Comparison of ENCODE assay signal across 7 cellular contexts in genomic region chr19:1859319-1859718, GRCh38. TPM values are rescaled to one million over a fixed set of nuclear protein-coding genes. Genes with fewer than 3 reads are reported as not detected.
DNase-seq lines count a peak whose midpoint lies in the region; ATAC-seq, FAIRE-seq and TF ChIP-seq lines count a peak whose summit lies in the region.
"Had no signal": no experiment of that assay in that cellular context is flagged by ENCODE, and none has a peak within 500 bp of the region (broad histone marks: within the 10 kb centered on the region; RNA-seq: fewer than 3 reads in every experiment).

No MANE protein-coding gene starts in this region.

- peaks cover 0 to 1% (median 0%) of the 10 kb centered on the region in 9 donors for H3K36me3 ChIP-seq in heart right ventricle
- no peaks in the 10 kb centered on the region for H3K36me3 ChIP-seq in H1 (ENCODE audit: control insufficient read depth in 2 of 4, insufficient read depth in 4 of 4, low read length in 3 of 4)
- H3K36me3 ChIP-seq in upper lobe of left lung: peaks cover 0 to 1% (median 0%) of the 10 kb centered on the region in 4 donors

- H2BK15ac ChIP-seq in H1 (ENCODE audit: low read length): no peak overlapping the region

- no peak for TF ChIP-seq RAD21 in H1 (IDR thresholded peaks at IDR 0.05 in 1 of 2, conservative IDR thresholded peaks at IDR 0.05 in 1 of 2; ENCODE audit: low read depth in 2 of 2, low read length in 2 of 2)

- H3K4me1 ChIP-seq in heart right ventricle (peaks cover 34 to 82% (median 76%) of the 10 kb centered on the region in 9 donors), H1 (replicated peaks in 1 of 4; ENCODE audit: control insufficient read depth in 3 of 4, insufficient read depth in 4 of 4, low read length in 3 of 4) (peaks cover 0 to 63% (median 53%) of the 10 kb centered on the region in 4 experiments; a peak in 6 of 7 replicates), upper lobe of left lung (peaks cover 64 to 83% (median 79%) of the 10 kb centered on the region in 4 donors)

- TF ChIP-seq EP300 in H1 (IDR thresholded peaks at IDR 0.05; ENCODE audit: borderline replicate concordance in 1 of 2, low read depth in 2 of 2, low read length in 2 of 2) (no peak), upper lobe of left lung (IDR thresholded peaks at IDR 0.05) (no peak)

- ATAC-seq in heart right ventricle (no peak), Right ventricle myocardium superior (ENCODE audit: poor library complexity) (no peak), upper lobe of left lung (ENCODE audit: low FRiP score in 2 of 2) (no peak)

- TF ChIP-seq POLR2A in H1 (IDR thresholded peaks at IDR 0.05; ENCODE audit: control extremely low read depth in 1 of 2, low read depth in 2 of 2, low read length in 2 of 2) (no peak), upper lobe of left lung (IDR thresholded peaks at IDR 0.05) (no peak), GM12892 (IDR thresholded peaks at IDR 0.05; ENCODE audit: low read depth, low read length) (no peak)

- peaks cover 22% of the 10 kb centered on the region for H3K79me1 ChIP-seq in H1 (ENCODE audit: low read depth, low read length)

- FAIRE-seq in H1 (lab: Jason Lieb, UNC): no peak
- FAIRE-seq in GM12892 (lab: Jason Lieb, UNC): no peak

- H3K9me3 ChIP-seq in heart right ventricle (no peaks in the 10 kb centered on the region), H1 (ENCODE audit: insufficient read depth in 2 of 2, low read depth in 1 of 2, low read length in 1 of 2) (no peaks in the 10 kb centered on the region), upper lobe of left lung (no peaks in the 10 kb centered on the region)

- H3K56ac ChIP-seq in H1 (replicated peaks; ENCODE audit: insufficient read length, low read depth, low read length): no peak overlapping the region

- CTCF ChIA-PET in H1 (lab: Charles Lee; ENCODE audit: partially characterized antibody): interaction anchor here (2.0 to 2.3 kb wide), 2 partner anchors 16 to 20 kb away, joined by 8 to 18 read pairs; no protein-coding TSS in a partner anchor

- H3K27me3 ChIP-seq in heart right ventricle: no peaks in the 10 kb centered on the region
- H3K27me3 ChIP-seq in H1 (replicated peaks in 1 of 4; ENCODE audit: control insufficient read depth in 3 of 4, extremely low read depth in 1 of 4, insufficient read depth in 3 of 4, low read length in 3 of 4): peaks cover 0 to 15% (median 6%) of the 10 kb centered on the region in 4 experiments; a peak in 5 of 7 replicates
- H3K27me3 ChIP-seq in upper lobe of left lung: no peaks in the 10 kb centered on the region

- POLR2A ChIA-PET in H1 (lab: Charles Lee; ENCODE audit: partially characterized antibody): interaction anchor here (1.1 kb wide), 1 partner anchor 16 kb away, joined by 4 read pairs; no protein-coding TSS in a partner anchor

- no peak overlapping the region for H3K14ac ChIP-seq in H1 (ENCODE audit: insufficient read length)

- H3K4ac ChIP-seq in H1 (replicated peaks; ENCODE audit: insufficient read length, low read depth, low read length): no peak overlapping the region

- no peak overlapping the region for H4K91ac ChIP-seq in H1 (replicated peaks; ENCODE audit: insufficient read length, low read length)

- no peak overlapping the region for H4K8ac ChIP-seq in H1 (ENCODE audit: extremely low read depth, insufficient read depth, low read length)

- H3K79me2 ChIP-seq in H1 (ENCODE audit: control insufficient read depth in 1 of 2, insufficient read depth in 2 of 2, low read length in 2 of 2): peaks cover 18 to 68% of the 10 kb centered on the region in 2 experiments; a peak in 3 of 4 replicates

- no peak for TF ChIP-seq CTCF in heart right ventricle (IDR thresholded peaks at IDR 0.05)
- peak in 2 of 3 experiments; percentile 5 to 9; a peak in 2 of 4 replicates for TF ChIP-seq CTCF in H1 (IDR thresholded peaks at IDR 0.05; ENCODE audit: control extremely low read depth in 1 of 3, insufficient read depth in 1 of 3, low read depth in 1 of 3, low read length in 3 of 3)
- TF ChIP-seq CTCF in upper lobe of left lung (IDR thresholded peaks at IDR 0.05): no peak

- H3K18ac ChIP-seq in H1 (ENCODE audit: extremely low read depth, low read length): no peak overlapping the region

- intact Hi-C loops in heart right ventricle (cut with DNase I) (no loop called here), Right ventricle myocardium superior (cut with DNase I) (no loop called here)

- 64 to 67% methylated on average over 14 of the region's 14 CpGs for WGBS in heart right ventricle, 2 donors
- 7% methylated on average over 6 of the region's 14 CpGs; no CpG with 5 or more reads in 1 of the 2 experiments for WGBS in H1 (ENCODE audit: extremely low coverage in 1 of 2, insufficient coverage in 1 of 2, insufficient read length in 1 of 2, insufficient replicate concordance in 2 of 2, low coverage in 1 of 2, low lambda C conversion rate in 2 of 2, missing lambda C conversion rate in 1 of 2), 2 experiments
- WGBS in upper lobe of left lung, 2 donors: 68 to 74% methylated on average over 13 to 14 of the region's 14 CpGs

- peak overlapping the region; percentile 89 to 90 for H3K4me2 ChIP-seq in H1 (ENCODE audit: insufficient read depth in 1 of 2, low read depth in 2 of 2, low read length in 2 of 2)

- H2AK5ac ChIP-seq in H1 (ENCODE audit: low read depth, low read length): no peak overlapping the region

- no peak overlapping the region for H4K5ac ChIP-seq in H1 (ENCODE audit: insufficient read length, low read depth, low read length)

- H4K20me1 ChIP-seq in H1 (replicated peaks in 1 of 2; ENCODE audit: control insufficient read depth in 1 of 2, insufficient read depth in 2 of 2, low read length in 2 of 2): peaks cover 39 to 49% of the 10 kb centered on the region in 2 experiments

- 0 out of 2 replicates have a peak overlapping the region, but pooled peaks have one; percentile 39 for H2BK12ac ChIP-seq in H1 (ENCODE audit: low read depth, low read length)

- no peak overlapping the region for H2BK20ac ChIP-seq in H1 (ENCODE audit: low read length)

- H3K4me3 ChIP-seq in heart right ventricle (peak overlapping the region in 1 of 10 donors; percentile 24), H1 (ENCODE audit: extremely low read depth in 1 of 4, insufficient read depth in 2 of 4, low read depth in 3 of 4, low read length in 4 of 4) (peak overlapping the region in 2 of 4 experiments; percentile 7 to 84; a peak in 3 of 8 replicates), upper lobe of left lung (no peak overlapping the region)

- peaks cover 12% of the 10 kb centered on the region; the same call in 1 of the 2 replicates for H3K23me2 ChIP-seq in H1 (ENCODE audit: low read depth, low read length)

- no peak overlapping the region for H2BK120ac ChIP-seq in H1 (replicated peaks; ENCODE audit: low read depth, low read length)

- no peak overlapping the region for H2AFZ ChIP-seq in H1 (ENCODE audit: low read length)

- no peak for DNase-seq in heart right ventricle
- DNase-seq in Right ventricle myocardium superior: no peak
- peak in 1 of 2 experiments; percentile 56 for DNase-seq in H1 (ENCODE audit: low read depth in 1 of 2, low spot score in 2 of 2)
- DNase-seq in upper lobe of left lung: no peak
- DNase-seq in A172 (ENCODE audit: low spot score): no peak
- DNase-seq in GM12892 (ENCODE audit: insufficient read length): no peak
- DNase-seq: NCI-H1105 had no signal

- H2BK5ac ChIP-seq in H1 (ENCODE audit: low read depth, low read length): no peak overlapping the region

- H3K27ac ChIP-seq in heart right ventricle: peak overlapping the region in 6 of 10 donors; percentile 16 to 58 (median 45)
- H3K27ac ChIP-seq in H1 (ENCODE audit: low read depth, low read length): no peak overlapping the region
- H3K27ac ChIP-seq in upper lobe of left lung: peak overlapping the region in 3 of 4 donors; percentile 27 to 56 (median 49)

- no peak overlapping the region for H3K23ac ChIP-seq in H1 (ENCODE audit: insufficient read length)

- no peak overlapping the region for H3K9ac ChIP-seq in H1 (replicated peaks in 1 of 4; ENCODE audit: extremely low read depth in 1 of 4, low read depth in 3 of 4, low read length in 3 of 4)

RNA-seq across cellular contexts. Expression of gene KLF16, which starts 4.1 kb away (rescaled TPM):
- total RNA-seq in heart right ventricle (10 to 100 TPM in 4 of 10 donors, 1 to 10 TPM in 6; 5.0 to 13.4 (median 7.6) TPM), Right ventricle myocardium superior (6.2 TPM), upper lobe of left lung (10 to 100 TPM in 4 of 6 donors, 1 to 10 TPM in 2; 6.9 to 39.9 (median 16.4) TPM)
- polyA plus RNA-seq in heart right ventricle (1 to 10 TPM; 4.0 to 8.6 TPM), H1 (2011; rRNA removed) (14.3 and 44.7 TPM in 2 replicates)
- total RNA-seq in H1 (2021; fragmentation: NEBNext Ultra II Directional; extraction: Animal tissue kit (Norgen Biotek cat#: 25700)): 45.9 and 53.2 TPM in 2 replicates
- polyA plus RNA-seq in H1 (2011; cell fraction: cytosol; rRNA removed): 15.0 TPM
- polyA plus RNA-seq in H1 (2011; cell fraction: nucleus; rRNA removed): 29.0 TPM
- polyA plus RNA-seq in H1 (2012, experiment 1 of 2): 15.6 to 26.7 TPM (median 23.8 TPM) in 4 replicates
- 21.5 TPM for polyA plus RNA-seq in H1 (2012, experiment 2 of 2)
- 27.2 TPM for polyA plus RNA-seq in H1 (2013, experiment 1 of 2)
- polyA plus RNA-seq in H1 (2013, experiment 2 of 2): 28.5 TPM
- polyA minus RNA-seq in H1 (2011; rRNA and poly(A)+ RNA removed): 1.1 and 2.2 TPM in 2 replicates
- 32.1 TPM for polyA minus RNA-seq in H1 (2011; cell fraction: cytosol; rRNA and poly(A)+ RNA removed)
- polyA minus RNA-seq in H1 (2011; cell fraction: nucleus; rRNA and poly(A)+ RNA removed): 10.4 TPM
- 8.2 and 11.5 TPM in 2 replicates for total RNA-seq in A172 (2014; rRNA removed; shearing (Covaris generic))
- 4.3 TPM for polyA plus RNA-seq in GM12892 (2012; ENCODE audit: missing spikeins)

RNA-seq across cellular contexts. Expression of gene REXO1, which starts 11.0 kb away (rescaled TPM):
- total RNA-seq in heart right ventricle (10 to 100 TPM; 13.1 to 20.1 (median 16.5) TPM), Right ventricle myocardium superior (13.6 TPM), upper lobe of left lung (100 to 1,000 TPM in 1 of 6 donors, 10 to 100 TPM in 5; 17.0 to 106 (median 38.8) TPM)
- polyA plus RNA-seq in heart right ventricle (10 to 100 TPM; 13.1 to 20.6 TPM), H1 (2011; rRNA removed) (44.3 and 69.6 TPM in 2 replicates)
- total RNA-seq in H1 (2021; fragmentation: NEBNext Ultra II Directional; extraction: Animal tissue kit (Norgen Biotek cat#: 25700)): 42.4 and 44.3 TPM in 2 replicates
- polyA plus RNA-seq in H1 (2011; cell fraction: cytosol; rRNA removed): 21.3 TPM
- polyA plus RNA-seq in H1 (2011; cell fraction: nucleus; rRNA removed): 69.2 TPM
- polyA plus RNA-seq in H1 (2012, experiment 1 of 2): 35.1 to 44.9 TPM (median 43.7 TPM) in 4 replicates
- 33.4 TPM for polyA plus RNA-seq in H1 (2012, experiment 2 of 2)
- 22.8 TPM for polyA plus RNA-seq in H1 (2013, experiment 1 of 2)
- polyA plus RNA-seq in H1 (2013, experiment 2 of 2): 21.3 TPM
- polyA minus RNA-seq in H1 (2011; rRNA and poly(A)+ RNA removed): 18.8 and 19.5 TPM in 2 replicates
- polyA minus RNA-seq in H1 (2011; cell fraction: cytosol; rRNA and poly(A)+ RNA removed): 24.8 TPM
- 20.1 TPM for polyA minus RNA-seq in H1 (2011; cell fraction: nucleus; rRNA and poly(A)+ RNA removed)
- total RNA-seq in A172 (2014; rRNA removed; shearing (Covaris generic)): 8.0 and 30.4 TPM in 2 replicates
- 9.5 TPM for polyA plus RNA-seq in GM12892 (2012; ENCODE audit: missing spikeins)

RNA-seq across cellular contexts. Expression of gene ABHD17A, which starts 26.0 kb away (rescaled TPM):
- total RNA-seq in heart right ventricle (10 to 100 TPM; 45.1 to 68.0 (median 57.0) TPM), Right ventricle myocardium superior (55.7 TPM), upper lobe of left lung (100 to 1,000 TPM in 4 of 6 donors, 10 to 100 TPM in 2; 63.4 to 143 (median 108) TPM)
- polyA plus RNA-seq in heart right ventricle (100 to 1,000 TPM in 1 of 2 donors, 10 to 100 TPM in 1; 93.6 to 185 TPM), H1 (2011; rRNA removed) (87.4 and 98.0 TPM in 2 replicates)
- 41.2 and 45.3 TPM in 2 replicates for total RNA-seq in H1 (2021; fragmentation: NEBNext Ultra II Directional; extraction: Animal tissue kit (Norgen Biotek cat#: 25700))
- polyA plus RNA-seq in H1 (2011; cell fraction: cytosol; rRNA removed): 60.4 TPM
- 86.1 TPM for polyA plus RNA-seq in H1 (2011; cell fraction: nucleus; rRNA removed)
- 15.8 to 35.0 TPM (median 33.1 TPM) in 4 replicates for polyA plus RNA-seq in H1 (2012, experiment 1 of 2)
- 33.7 TPM for polyA plus RNA-seq in H1 (2012, experiment 2 of 2)
- polyA plus RNA-seq in H1 (2013, experiment 1 of 2): 35.1 TPM
- 34.7 TPM for polyA plus RNA-seq in H1 (2013, experiment 2 of 2)
- polyA minus RNA-seq in H1 (2011; rRNA and poly(A)+ RNA removed): 8.1 and 11.4 TPM in 2 replicates
- 24.5 TPM for polyA minus RNA-seq in H1 (2011; cell fraction: cytosol; rRNA and poly(A)+ RNA removed)
- 18.1 TPM for polyA minus RNA-seq in H1 (2011; cell fraction: nucleus; rRNA and poly(A)+ RNA removed)
- 72.6 and 120 TPM in 2 replicates for total RNA-seq in A172 (2014; rRNA removed; shearing (Covaris generic))
- 5.0 TPM for polyA plus RNA-seq in GM12892 (2012; ENCODE audit: missing spikeins)

RNA-seq across cellular contexts. Expression of gene ADAT3, which starts 45.9 kb away (rescaled TPM):
- total RNA-seq in heart right ventricle (1 to 10 TPM in 9 of 10 donors, under 1 TPM in 1; 0.94 to 3.2 (median 1.4) TPM), Right ventricle myocardium superior (2.1 TPM), upper lobe of left lung (10 to 100 TPM in 4 of 6 donors, 1 to 10 TPM in 2; 6.1 to 25.1 (median 12.0) TPM)
- polyA plus RNA-seq in heart right ventricle (1 to 10 TPM; 2.0 to 4.3 TPM), H1 (2011; rRNA removed) (5.4 and 9.8 TPM in 2 replicates)
- 10.2 and 10.8 TPM in 2 replicates for total RNA-seq in H1 (2021; fragmentation: NEBNext Ultra II Directional; extraction: Animal tissue kit (Norgen Biotek cat#: 25700))
- 3.8 TPM for polyA plus RNA-seq in H1 (2011; cell fraction: cytosol; rRNA removed)
- 8.3 TPM for polyA plus RNA-seq in H1 (2011; cell fraction: nucleus; rRNA removed)
- polyA plus RNA-seq in H1 (2012, experiment 1 of 2): 2.4 to 6.3 TPM (median 5.5 TPM) in 4 replicates
- polyA plus RNA-seq in H1 (2012, experiment 2 of 2): 4.1 TPM
- polyA plus RNA-seq in H1 (2013, experiment 1 of 2): 7.0 TPM
- polyA plus RNA-seq in H1 (2013, experiment 2 of 2): 6.6 TPM
- 1.0 TPM in 1 of 2 replicates, not detected in the other for polyA minus RNA-seq in H1 (2011; rRNA and poly(A)+ RNA removed)
- 7.4 TPM for polyA minus RNA-seq in H1 (2011; cell fraction: cytosol; rRNA and poly(A)+ RNA removed)
- polyA minus RNA-seq in H1 (2011; cell fraction: nucleus; rRNA and poly(A)+ RNA removed): 7.8 TPM
- total RNA-seq in A172 (2014; rRNA removed; shearing (Covaris generic)): 2.3 and 3.7 TPM in 2 replicates
- polyA plus RNA-seq in GM12892 (2012; ENCODE audit: missing spikeins): not detected

RNA-seq across cellular contexts. Expression of gene SCAMP4, which starts 45.9 kb away (rescaled TPM):
- total RNA-seq in heart right ventricle (10 to 100 TPM; 11.7 to 24.2 (median 14.4) TPM), Right ventricle myocardium superior (16.2 TPM), upper lobe of left lung (100 to 1,000 TPM in 1 of 6 donors, 10 to 100 TPM in 5; 52.0 to 117 (median 75.3) TPM)
- polyA plus RNA-seq in heart right ventricle (10 to 100 TPM; 17.0 to 22.1 TPM), H1 (2011; rRNA removed) (17.1 and 39.6 TPM in 2 replicates)
- 61.4 and 65.7 TPM in 2 replicates for total RNA-seq in H1 (2021; fragmentation: NEBNext Ultra II Directional; extraction: Animal tissue kit (Norgen Biotek cat#: 25700))
- 24.4 TPM for polyA plus RNA-seq in H1 (2011; cell fraction: cytosol; rRNA removed)
- 75.6 TPM for polyA plus RNA-seq in H1 (2011; cell fraction: nucleus; rRNA removed)
- 35.8 to 66.0 TPM (median 58.3 TPM) in 4 replicates for polyA plus RNA-seq in H1 (2012, experiment 1 of 2)
- polyA plus RNA-seq in H1 (2012, experiment 2 of 2): 37.8 TPM
- 58.4 TPM for polyA plus RNA-seq in H1 (2013, experiment 1 of 2)
- polyA plus RNA-seq in H1 (2013, experiment 2 of 2): 60.6 TPM
- polyA minus RNA-seq in H1 (2011; rRNA and poly(A)+ RNA removed): 20.5 TPM in 2 replicates
- polyA minus RNA-seq in H1 (2011; cell fraction: cytosol; rRNA and poly(A)+ RNA removed): 26.4 TPM
- polyA minus RNA-seq in H1 (2011; cell fraction: nucleus; rRNA and poly(A)+ RNA removed): 39.3 TPM
- total RNA-seq in A172 (2014; rRNA removed; shearing (Covaris generic)): 71.1 and 134 TPM in 2 replicates
- 7.2 TPM for polyA plus RNA-seq in GM12892 (2012; ENCODE audit: missing spikeins)

Comparison
In these comparisons a context has a peak if more than half of its experiments do, and no peak if none do; other contexts are left out.
1. CTCF ChIP-seq: peak in H1 (2 of 3); none in heart right ventricle (0 of 9) and upper lobe of left lung (0 of 6).